1 cellular context compared by ENCODE assay signal in genomic region chr1:65292861-65293593, GRCh38.
A peak's percentile ranks its signal among the peaks of the same experiment; 100 is the strongest.
TF ChIP-seq lines count a peak whose summit lies in the region.

No MANE protein-coding gene starts in this region.

TF ChIP-seq in K562, 482 proteins besides CTCF, POLR2A, EP300 and RAD21 (continued from another document and continues in another):
- TF ChIP-seq, protein P1, sequence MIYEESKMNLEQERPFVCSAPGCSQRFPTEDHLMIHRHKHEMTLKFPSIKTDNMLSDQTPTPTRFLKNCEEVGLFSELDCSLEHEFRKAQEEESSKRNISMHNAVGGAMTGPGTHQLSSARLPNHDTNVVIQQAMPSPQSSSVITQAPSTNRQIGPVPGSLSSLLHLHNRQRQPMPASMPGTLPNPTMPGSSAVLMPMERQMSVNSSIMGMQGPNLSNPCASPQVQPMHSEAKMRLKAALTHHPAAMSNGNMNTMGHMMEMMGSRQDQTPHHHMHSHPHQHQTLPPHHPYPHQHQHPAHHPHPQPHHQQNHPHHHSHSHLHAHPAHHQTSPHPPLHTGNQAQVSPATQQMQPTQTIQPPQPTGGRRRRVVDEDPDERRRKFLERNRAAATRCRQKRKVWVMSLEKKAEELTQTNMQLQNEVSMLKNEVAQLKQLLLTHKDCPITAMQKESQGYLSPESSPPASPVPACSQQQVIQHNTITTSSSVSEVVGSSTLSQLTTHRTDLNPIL (CRISPR knock-in tag; IDR thresholded peaks at IDR 0.05) = no peak
- TF ChIP-seq TEAD2 (tag; IDR thresholded peaks at IDR 0.05) (peak; percentile 21; the same call in 1 of the 2 replicates), YY1 (IDR thresholded peaks at IDR 0.05; ENCODE audit: borderline replicate concordance in 1 of 3, control insufficient read depth in 1 of 3, extremely low read depth in 1 of 3, insufficient read depth in 3 of 3, insufficient read length in 1 of 3, insufficient replicate concordance in 2 of 3, low read depth in 1 of 3, low read length in 2 of 3) (no peak), EZH2 (IDR thresholded peaks at IDR 0.05; ENCODE audit: borderline replicate concordance, low read depth, low read length) (peak; percentile 84; the same call in 1 of the 2 replicates), HSF4 (CRISPR knock-in tag; IDR thresholded peaks at IDR 0.05; ENCODE audit: borderline replicate concordance) (peak; percentile 62; the same call in 1 of the 2 replicates), HMGN3 (IDR thresholded peaks at IDR 0.05; ENCODE audit: borderline replicate concordance, extremely low read depth, insufficient read length, low read depth, low read length) (peak; percentile 94), FOXJ3 (CRISPR knock-in tag; IDR thresholded peaks at IDR 0.05) (no peak), UBTF (IDR thresholded peaks at IDR 0.05; ENCODE audit: borderline replicate concordance in 1 of 2, low read depth in 2 of 2, low read length in 2 of 2) (peak in 1 of 2 experiments; percentile 95; a peak in 2 of 4 replicates), PYGO2 (tag; IDR thresholded peaks at IDR 0.05) (no peak; the same call in 1 of the 2 replicates), ZBTB40 (IDR thresholded peaks at IDR 0.05) (no peak), ZBTB40 (CRISPR knock-in tag; IDR thresholded peaks at IDR 0.05) (no peak), ZNF583 (CRISPR knock-in tag; IDR thresholded peaks at IDR 0.05) (peak; percentile 33), HMBOX1 (IDR thresholded peaks at IDR 0.05) (peak; percentile 72; the same call in 1 of the 2 replicates), FOXP1 (CRISPR knock-in tag; IDR thresholded peaks at IDR 0.05) (peak; percentile 97), HNRNPH1 (optimal IDR thresholded peaks at IDR 0.05; ENCODE audit: low read depth, low read length) (no peak), KAT2B (IDR thresholded peaks at IDR 0.05; ENCODE audit: low read depth, low read length) (no peak)
- TF ChIP-seq, protein P2, sequence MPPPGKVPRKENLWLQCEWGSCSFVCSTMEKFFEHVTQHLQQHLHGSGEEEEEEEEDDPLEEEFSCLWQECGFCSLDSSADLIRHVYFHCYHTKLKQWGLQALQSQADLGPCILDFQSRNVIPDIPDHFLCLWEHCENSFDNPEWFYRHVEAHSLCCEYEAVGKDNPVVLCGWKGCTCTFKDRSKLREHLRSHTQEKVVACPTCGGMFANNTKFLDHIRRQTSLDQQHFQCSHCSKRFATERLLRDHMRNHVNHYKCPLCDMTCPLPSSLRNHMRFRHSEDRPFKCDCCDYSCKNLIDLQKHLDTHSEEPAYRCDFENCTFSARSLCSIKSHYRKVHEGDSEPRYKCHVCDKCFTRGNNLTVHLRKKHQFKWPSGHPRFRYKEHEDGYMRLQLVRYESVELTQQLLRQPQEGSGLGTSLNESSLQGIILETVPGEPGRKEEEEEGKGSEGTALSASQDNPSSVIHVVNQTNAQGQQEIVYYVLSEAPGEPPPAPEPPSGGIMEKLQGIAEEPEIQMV (tag; conservative IDR thresholded peaks at IDR 0.05; ENCODE audit: low read depth) = no peak
- TF ChIP-seq, protein P3, sequence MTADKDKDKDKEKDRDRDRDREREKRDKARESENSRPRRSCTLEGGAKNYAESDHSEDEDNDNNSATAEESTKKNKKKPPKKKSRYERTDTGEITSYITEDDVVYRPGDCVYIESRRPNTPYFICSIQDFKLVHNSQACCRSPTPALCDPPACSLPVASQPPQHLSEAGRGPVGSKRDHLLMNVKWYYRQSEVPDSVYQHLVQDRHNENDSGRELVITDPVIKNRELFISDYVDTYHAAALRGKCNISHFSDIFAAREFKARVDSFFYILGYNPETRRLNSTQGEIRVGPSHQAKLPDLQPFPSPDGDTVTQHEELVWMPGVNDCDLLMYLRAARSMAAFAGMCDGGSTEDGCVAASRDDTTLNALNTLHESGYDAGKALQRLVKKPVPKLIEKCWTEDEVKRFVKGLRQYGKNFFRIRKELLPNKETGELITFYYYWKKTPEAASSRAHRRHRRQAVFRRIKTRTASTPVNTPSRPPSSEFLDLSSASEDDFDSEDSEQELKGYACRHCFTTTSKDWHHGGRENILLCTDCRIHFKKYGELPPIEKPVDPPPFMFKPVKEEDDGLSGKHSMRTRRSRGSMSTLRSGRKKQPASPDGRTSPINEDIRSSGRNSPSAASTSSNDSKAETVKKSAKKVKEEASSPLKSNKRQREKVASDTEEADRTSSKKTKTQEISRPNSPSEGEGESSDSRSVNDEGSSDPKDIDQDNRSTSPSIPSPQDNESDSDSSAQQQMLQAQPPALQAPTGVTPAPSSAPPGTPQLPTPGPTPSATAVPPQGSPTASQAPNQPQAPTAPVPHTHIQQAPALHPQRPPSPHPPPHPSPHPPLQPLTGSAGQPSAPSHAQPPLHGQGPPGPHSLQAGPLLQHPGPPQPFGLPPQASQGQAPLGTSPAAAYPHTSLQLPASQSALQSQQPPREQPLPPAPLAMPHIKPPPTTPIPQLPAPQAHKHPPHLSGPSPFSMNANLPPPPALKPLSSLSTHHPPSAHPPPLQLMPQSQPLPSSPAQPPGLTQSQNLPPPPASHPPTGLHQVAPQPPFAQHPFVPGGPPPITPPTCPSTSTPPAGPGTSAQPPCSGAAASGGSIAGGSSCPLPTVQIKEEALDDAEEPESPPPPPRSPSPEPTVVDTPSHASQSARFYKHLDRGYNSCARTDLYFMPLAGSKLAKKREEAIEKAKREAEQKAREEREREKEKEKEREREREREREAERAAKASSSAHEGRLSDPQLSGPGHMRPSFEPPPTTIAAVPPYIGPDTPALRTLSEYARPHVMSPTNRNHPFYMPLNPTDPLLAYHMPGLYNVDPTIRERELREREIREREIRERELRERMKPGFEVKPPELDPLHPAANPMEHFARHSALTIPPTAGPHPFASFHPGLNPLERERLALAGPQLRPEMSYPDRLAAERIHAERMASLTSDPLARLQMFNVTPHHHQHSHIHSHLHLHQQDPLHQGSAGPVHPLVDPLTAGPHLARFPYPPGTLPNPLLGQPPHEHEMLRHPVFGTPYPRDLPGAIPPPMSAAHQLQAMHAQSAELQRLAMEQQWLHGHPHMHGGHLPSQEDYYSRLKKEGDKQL (CRISPR knock-in tag; IDR thresholded peaks at IDR 0.05; ENCODE audit: borderline replicate concordance) = no peak
- TF ChIP-seq, protein P4, sequence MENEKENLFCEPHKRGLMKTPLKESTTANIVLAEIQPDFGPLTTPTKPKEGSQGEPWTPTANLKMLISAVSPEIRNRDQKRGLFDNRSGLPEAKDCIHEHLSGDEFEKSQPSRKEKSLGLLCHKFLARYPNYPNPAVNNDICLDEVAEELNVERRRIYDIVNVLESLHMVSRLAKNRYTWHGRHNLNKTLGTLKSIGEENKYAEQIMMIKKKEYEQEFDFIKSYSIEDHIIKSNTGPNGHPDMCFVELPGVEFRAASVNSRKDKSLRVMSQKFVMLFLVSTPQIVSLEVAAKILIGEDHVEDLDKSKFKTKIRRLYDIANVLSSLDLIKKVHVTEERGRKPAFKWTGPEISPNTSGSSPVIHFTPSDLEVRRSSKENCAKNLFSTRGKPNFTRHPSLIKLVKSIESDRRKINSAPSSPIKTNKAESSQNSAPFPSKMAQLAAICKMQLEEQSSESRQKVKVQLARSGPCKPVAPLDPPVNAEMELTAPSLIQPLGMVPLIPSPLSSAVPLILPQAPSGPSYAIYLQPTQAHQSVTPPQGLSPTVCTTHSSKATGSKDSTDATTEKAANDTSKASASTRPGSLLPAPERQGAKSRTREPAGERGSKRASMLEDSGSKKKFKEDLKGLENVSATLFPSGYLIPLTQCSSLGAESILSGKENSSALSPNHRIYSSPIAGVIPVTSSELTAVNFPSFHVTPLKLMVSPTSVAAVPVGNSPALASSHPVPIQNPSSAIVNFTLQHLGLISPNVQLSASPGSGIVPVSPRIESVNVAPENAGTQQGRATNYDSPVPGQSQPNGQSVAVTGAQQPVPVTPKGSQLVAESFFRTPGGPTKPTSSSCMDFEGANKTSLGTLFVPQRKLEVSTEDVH (IDR thresholded peaks at IDR 0.05; ENCODE audit: low read depth, partially characterized antibody) = no peak
- TF ChIP-seq, protein P5, sequence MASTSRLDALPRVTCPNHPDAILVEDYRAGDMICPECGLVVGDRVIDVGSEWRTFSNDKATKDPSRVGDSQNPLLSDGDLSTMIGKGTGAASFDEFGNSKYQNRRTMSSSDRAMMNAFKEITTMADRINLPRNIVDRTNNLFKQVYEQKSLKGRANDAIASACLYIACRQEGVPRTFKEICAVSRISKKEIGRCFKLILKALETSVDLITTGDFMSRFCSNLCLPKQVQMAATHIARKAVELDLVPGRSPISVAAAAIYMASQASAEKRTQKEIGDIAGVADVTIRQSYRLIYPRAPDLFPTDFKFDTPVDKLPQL (IDR thresholded peaks at IDR 0.05; ENCODE audit: extremely low read depth, insufficient read length) = no peak
- TF ChIP-seq, protein P6, sequence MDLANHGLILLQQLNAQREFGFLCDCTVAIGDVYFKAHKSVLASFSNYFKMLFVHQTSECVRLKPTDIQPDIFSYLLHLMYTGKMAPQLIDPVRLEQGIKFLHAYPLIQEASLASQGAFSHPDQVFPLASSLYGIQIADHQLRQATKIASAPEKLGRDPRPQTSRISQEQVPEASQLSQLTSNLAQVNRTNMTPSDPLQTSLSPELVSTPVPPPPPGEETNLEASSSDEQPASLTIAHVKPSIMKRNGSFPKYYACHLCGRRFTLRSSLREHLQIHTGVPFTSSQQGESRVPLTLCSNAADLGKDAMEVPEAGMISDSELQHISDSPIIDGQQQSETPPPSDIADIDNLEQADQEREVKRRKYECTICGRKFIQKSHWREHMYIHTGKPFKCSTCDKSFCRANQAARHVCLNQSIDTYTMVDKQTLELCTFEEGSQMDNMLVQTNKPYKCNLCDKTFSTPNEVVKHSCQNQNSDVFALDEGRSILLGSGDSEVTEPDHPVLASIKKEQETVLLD (IDR thresholded peaks at IDR 0.05) = 0 out of 2 replicates have a peak, but pooled peaks have one; percentile 61
